22 cellular contexts compared by ENCODE assay signal in genomic region chr10:122363722-122364463, GRCh38. TPM values are rescaled to one million over a fixed set of nuclear protein-coding genes. Genes with fewer than 3 reads are reported as not detected.
DNase-seq lines count a peak whose midpoint lies in the region; ATAC-seq and TF ChIP-seq lines count a peak whose summit lies in the region.
"Had no signal": no experiment of that assay in that cellular context is flagged by ENCODE, and none has a peak within 500 bp of the region (broad histone marks: within the 10 kb centered on the region; RNA-seq: fewer than 3 reads in every experiment).

No MANE protein-coding gene starts in this region.

- CTCF ChIA-PET in RWPE1 (lab: Yijun Ruan, JAX), result interaction anchor here (1.0 kb wide), 1 partner anchor 71 kb away, joined by 3 read pairs; no protein-coding TSS in a partner anchor

- H2AFZ ChIP-seq in osteoblast (ENCODE audit: low read length), result no peak overlapping the region
- H2AFZ ChIP-seq in hepatocyte, result no peak overlapping the region
- H2AFZ ChIP-seq: parathyroid adenoma had no signal

- POLR2A ChIA-PET in RWPE1 (lab: Yijun Ruan, JAX; ENCODE audit: low non-redundant PET), result interaction anchor here (1.2 kb wide), 1 partner anchor 10 kb away, joined by 5 read pairs; no protein-coding TSS in a partner anchor

- no peak for ATAC-seq in GM21447 (IDR thresholded peaks at IDR 0.05; ENCODE audit: unreplicated experiment)
- ATAC-seq: naive thymus-derived CD8-positive, alpha-beta T cell had no signal

- H3K9me2 ChIP-seq in hepatocyte (replicated peaks; ENCODE audit: insufficient read depth), result no peaks in the 10 kb centered on the region

- no peak for TF ChIP-seq CTCF in RWPE1 (conservative IDR thresholded peaks at IDR 0.05; ENCODE audit: low read depth)
- TF ChIP-seq CTCF in osteoblast (IDR thresholded peaks at IDR 0.05; ENCODE audit: extremely low read depth, low read depth, low read length), result no peak
- no peak for TF ChIP-seq CTCF in hepatocyte (IDR thresholded peaks at IDR 0.05; ENCODE audit: poor library complexity)

- H3K27me3 ChIP-seq in osteoblast (ENCODE audit: insufficient read depth, low read length), result peaks cover 17% of the 10 kb centered on the region
- H3K27me3 ChIP-seq in hepatocyte, result no peaks in the 10 kb centered on the region
- H3K27me3 ChIP-seq: SJCRH30, tibial nerve had no signal

- DNase-seq in DMS 273 treated with DMSO at 0.1 percent for 48 hours (lab: John Stamatoyannopoulos, UW) (peak; percentile 71), RWPE1 (ENCODE audit: low spot score) (peak; percentile 72), fibroblast of gingiva (ENCODE audit: low read depth) (peak; percentile 9), osteoblast (ENCODE audit: insufficient read length, low spot score, missing footprints) (peak; percentile 83), globus pallidus (ENCODE audit: low spot score) (no peak), hepatocyte (ENCODE audit: low spot score) (no peak), NCI-H2171 (lab: John Stamatoyannopoulos, UW) (no peak)
- DNase-seq: activated CD4-positive, alpha-beta T cell treated with anti-CD3 and anti-CD28 coated beads, Interleukin-2, amount 50 U/mL, for 4 hours; activated gamma-delta T cell treated with Interleukin-2 at 50 U/mL for 16 hours; GDM1; KBM-7; mesenchymal stem cell; naive thymus-derived CD8-positive, alpha-beta T cell; NCI-H146; NCI-H82; OCI-M1; SJCRH30; stimulated activated CD4-positive, alpha-beta T cell treated with anti-CD3 and anti-CD28 coated beads, Interleukin-1b, Interleukin-23, amount 100 ng/mL, for 48 hours; stimulated activated naive CD4-positive, alpha-beta T cell treated with Interleukin-2 at 50 U/mL for 16 hours had no signal

- no peaks in the 10 kb centered on the region for H3K36me3 ChIP-seq in osteoblast (ENCODE audit: insufficient read depth, low read length)
- H3K36me3 ChIP-seq in hepatocyte (replicated peaks; ENCODE audit: insufficient read depth, low read depth), result no peaks in the 10 kb centered on the region
- H3K36me3 ChIP-seq: SJCRH30, tibial nerve had no signal

- H3K4me1 ChIP-seq in osteoblast (ENCODE audit: insufficient read depth, low read length) (no peaks in the 10 kb centered on the region), hepatocyte (ENCODE audit: insufficient read depth) (no peaks in the 10 kb centered on the region)
- H3K4me1 ChIP-seq: parathyroid adenoma, SJCRH30 had no signal

- H3K4me2 ChIP-seq in osteoblast (ENCODE audit: insufficient read depth, low read length) (no peak overlapping the region), hepatocyte (no peak overlapping the region)

- 80% methylated on average over 6 of the region's 6 CpGs for WGBS in hepatocyte (ENCODE audit: low lambda C conversion rate, missing lambda C conversion rate)

- H3K27ac ChIP-seq in RWPE1 (peak overlapping the region; percentile 97), osteoblast (ENCODE audit: low read depth, low read length) (no peak overlapping the region), hepatocyte (no peak overlapping the region)
- H3K27ac ChIP-seq: parathyroid adenoma, SJCRH30, tibial nerve had no signal

- no peaks in the 10 kb centered on the region for H3K9me3 ChIP-seq in osteoblast (ENCODE audit: low read depth, low read length)
- no peaks in the 10 kb centered on the region for H3K9me3 ChIP-seq in hepatocyte (ENCODE audit: low read depth)
- H3K9me3 ChIP-seq: SJCRH30 had no signal

- H4K20me1 ChIP-seq in osteoblast (ENCODE audit: insufficient read depth, low read length) (no peaks in the 10 kb centered on the region), hepatocyte (ENCODE audit: insufficient read depth, poor library complexity, severe bottlenecking) (no peaks in the 10 kb centered on the region)

- H3K79me2 ChIP-seq in osteoblast (ENCODE audit: insufficient read depth, low read length) (no peaks in the 10 kb centered on the region), hepatocyte (no peaks in the 10 kb centered on the region)
- H3K79me2 ChIP-seq: parathyroid adenoma had no signal

- no peak overlapping the region for H3K4me3 ChIP-seq in osteoblast (ENCODE audit: insufficient read depth, low read length)
- no peak overlapping the region for H3K4me3 ChIP-seq in hepatocyte
- H3K4me3 ChIP-seq: SJCRH30, tibial nerve had no signal

RNA-seq across cellular contexts. Expression of gene PLEKHA1, which starts 10.6 kb away (rescaled TPM):
- total RNA-seq in osteoblast, result 17.4 and 19.7 TPM in 2 replicates
- total RNA-seq in hepatocyte, result 60.9 and 62.6 TPM in 2 replicates
- polyA plus RNA-seq in hepatocyte, result 54.0 and 60.2 TPM in 2 replicates

Comparison
In these comparisons a context has a peak if more than half of its experiments do, and no peak if none do; other contexts are left out.
1. DNase-seq: peak in DMS 273 treated with DMSO at 0.1 percent for 48 hours (single experiment), RWPE1 (single experiment), fibroblast of gingiva (single experiment) and osteoblast (single experiment); none in globus pallidus (single experiment), hepatocyte (single experiment) and NCI-H2171 (single experiment).